ENCODE assay signal across 8 cellular contexts in genomic region chr19:10769533-10770491, GRCh38. TPM values are rescaled to one million over a fixed set of nuclear protein-coding genes. Genes with fewer than 3 reads are reported as not detected.
DNase-seq lines count a peak whose midpoint lies in the region; ATAC-seq, FAIRE-seq and TF ChIP-seq lines count a peak whose summit lies in the region.

No MANE protein-coding gene starts in this region.

- peak; percentile 15; the same call in 1 of the 2 replicates for TF ChIP-seq RAD21 in GM12878 (IDR thresholded peaks at IDR 0.05; ENCODE audit: insufficient read depth, low read depth, low read length)

- no peak overlapping the region for H3K4me3 ChIP-seq in GM12878

- no peaks in the 10 kb centered on the region for H3K27me3 Mint-ChIP-seq in activated naive CD4-positive, alpha-beta T cell treated with anti-CD3 and anti-CD28 coated beads for 36 hours (ENCODE audit: low read depth)

- RAD21 ChIA-PET in GM12878 (lab: Charles Lee; ENCODE audit: unreplicated experiment) = interaction anchor here (1.0 to 1.4 kb wide), 4 partner anchors 8 to 95 kb away, joined by 3 to 4 read pairs (median 3); partner anchors contain the start of gene DNM2

- no peak overlapping the region for H3K9ac ChIP-seq in GM12878 (ENCODE audit: control insufficient read depth, insufficient read depth, low read length)

- peak in 1 of 3 experiments; percentile 10; a peak in 1 of 6 replicates for TF ChIP-seq CTCF in GM12878 (IDR thresholded peaks at IDR 0.05 in 2 of 3, conservative IDR thresholded peaks at IDR 0.05 in 1 of 3; ENCODE audit: control insufficient read depth in 2 of 3, extremely low read depth in 1 of 3, insufficient read depth in 1 of 3, low read depth in 3 of 3, low read length in 3 of 3)

- no peaks in the 10 kb centered on the region for H4K20me1 ChIP-seq in GM12878 (ENCODE audit: control insufficient read depth, insufficient read depth)

- BruUV-seq in GM12878 (replicated peaks; lab: Mats Ljungman, UMichigan) = no TSS peak

- H3K4me2 ChIP-seq in GM12878 (ENCODE audit: control insufficient read depth, insufficient read depth) = no peak overlapping the region

- peaks cover 14 to 16% of the 10 kb centered on the region in 2 experiments; a peak in 3 of 4 replicates for H3K36me3 ChIP-seq in GM12878 (ENCODE audit: control insufficient read depth in 2 of 2, insufficient read depth in 2 of 2, low read length in 1 of 2)

- WGBS in GM12878 (ENCODE audit: insufficient coverage, insufficient replicate concordance, low lambda C conversion rate, missing lambda C conversion rate) = 89% methylated on average over 21 of the region's 21 CpGs

- SMC1A ChIA-PET in GM12878 (lab: Charles Lee; ENCODE audit: uncharacterized antibody, unreplicated experiment) = interaction anchor here (0.7 to 1.1 kb wide), 2 partner anchors 52 to 66 kb away, joined by 3 read pairs; partner anchors contain the start of gene TMED1

- FAIRE-seq in GM12878 (lab: Jason Lieb, UNC) = no peak

- H3K9me3 ChIP-seq in GM12878 (replicated peaks; ENCODE audit: control insufficient read depth, insufficient read depth, low read length) = no peaks in the 10 kb centered on the region; the same call in 2 of the 3 replicates

- H3K4me3 Mint-ChIP-seq in activated naive CD4-positive, alpha-beta T cell treated with anti-CD3 and anti-CD28 coated beads for 36 hours = no peak overlapping the region
- H3K4me3 Mint-ChIP-seq in stimulated activated effector memory CD8-positive, alpha-beta T cell treated with anti-CD3 and anti-CD28 coated beads, Interleukin-12 subunit alpha, Interleukin-12 subunit beta, amount 100 ng/mL, for 72 hours = no peak overlapping the region

- H3K27me3 ChIP-seq in GM12878 (replicated peaks in 1 of 2; ENCODE audit: control insufficient read depth in 2 of 2, insufficient read depth in 2 of 2, low read length in 1 of 2) = no peaks in the 10 kb centered on the region

- H3K4me1 Mint-ChIP-seq in activated naive CD4-positive, alpha-beta T cell treated with anti-CD3 and anti-CD28 coated beads for 36 hours (ENCODE audit: low read depth) = peaks cover 13% of the 10 kb centered on the region
- peaks cover 31% of the 10 kb centered on the region for H3K4me1 Mint-ChIP-seq in stimulated activated effector memory CD8-positive, alpha-beta T cell treated with anti-CD3 and anti-CD28 coated beads, Interleukin-12 subunit alpha, Interleukin-12 subunit beta, amount 100 ng/mL, for 72 hours

- no peaks in the 10 kb centered on the region; the same call in 1 of the 2 replicates for H3K79me2 ChIP-seq in GM12878 (ENCODE audit: control insufficient read depth, insufficient read depth, low read length)

- H3K36me3 Mint-ChIP-seq in activated naive CD4-positive, alpha-beta T cell treated with anti-CD3 and anti-CD28 coated beads for 36 hours (ENCODE audit: low read depth) = peaks cover 6% of the 10 kb centered on the region
- peaks cover 41% of the 10 kb centered on the region for H3K36me3 Mint-ChIP-seq in stimulated activated effector memory CD8-positive, alpha-beta T cell treated with anti-CD3 and anti-CD28 coated beads, Interleukin-12 subunit alpha, Interleukin-12 subunit beta, amount 100 ng/mL, for 72 hours

- CTCF ChIA-PET in activated naive CD4-positive, alpha-beta T cell treated with anti-CD3 and anti-CD28 coated beads for 36 hours (lab: Charles Lee) = interaction anchor here (0.9 to 2.4 kb wide), 5 partner anchors 51 to 94 kb away, joined by 5 to 18 read pairs (median 5); partner anchors contain the start of gene DNM2
- CTCF ChIA-PET in GM12878 (lab: Yijun Ruan, JAX) = interaction anchor here (1.2 to 3.1 kb wide), 3 partner anchors 49 to 69 kb away, joined by 3 to 13 read pairs (median 4); partner anchors contain the start of genes DNM2 and QTRT1

- in situ Hi-C loops in GM12878 (cut with MboI) = no loop called here

- no peak for DNase-seq in activated naive CD4-positive, alpha-beta T cell treated with anti-CD3 and anti-CD28 coated beads for 36 hours
- DNase-seq in activated naive CD4-positive, alpha-beta T cell treated with Interleukin-2 at 50 U/mL for 16 hours = no peak
- DNase-seq in GM12878 (ENCODE audit: low read depth, low spot score) (no peak), iris pigment epithelial cell (ENCODE audit: low read depth) (peak; percentile 38), NCI-H524 treated with DMSO at 0.1 percent for 48 hours (lab: John Stamatoyannopoulos, UW) (no peak), RPMI8226 (no peak)
- no peak for DNase-seq in stimulated activated effector memory CD8-positive, alpha-beta T cell treated with anti-CD3 and anti-CD28 coated beads, Interleukin-12 subunit alpha, Interleukin-12 subunit beta, amount 100 ng/mL, for 72 hours (ENCODE audit: low spot score in 2 of 2)

- peak overlapping the region; percentile 60 for H3K27ac Mint-ChIP-seq in activated naive CD4-positive, alpha-beta T cell treated with anti-CD3 and anti-CD28 coated beads for 36 hours
- peak overlapping the region; percentile 83 for H3K27ac Mint-ChIP-seq in stimulated activated effector memory CD8-positive, alpha-beta T cell treated with anti-CD3 and anti-CD28 coated beads, Interleukin-12 subunit alpha, Interleukin-12 subunit beta, amount 100 ng/mL, for 72 hours

- intact Hi-C loops in activated naive CD4-positive, alpha-beta T cell treated with anti-CD3 and anti-CD28 coated beads for 36 hours (cut with micrococcal nuclease) = loop anchor here (1.0 kb wide), 1 partner anchor 53 kb away; no protein-coding TSS in a partner anchor
- intact Hi-C loops in GM12878 (cut with micrococcal nuclease; ENCODE audit: unreplicated experiment) = no loop called here

- H3K9me3 Mint-ChIP-seq in activated naive CD4-positive, alpha-beta T cell treated with anti-CD3 and anti-CD28 coated beads for 36 hours = no peaks in the 10 kb centered on the region
- no peaks in the 10 kb centered on the region for H3K9me3 Mint-ChIP-seq in stimulated activated effector memory CD8-positive, alpha-beta T cell treated with anti-CD3 and anti-CD28 coated beads, Interleukin-12 subunit alpha, Interleukin-12 subunit beta, amount 100 ng/mL, for 72 hours

- peaks cover 5% of the 10 kb centered on the region for H3K4me1 ChIP-seq in GM12878 (ENCODE audit: control insufficient read depth, insufficient read depth, low read length)

- H2AFZ ChIP-seq in GM12878 (ENCODE audit: control insufficient read depth, low read depth, low read length) = no peak overlapping the region

- POLR2A ChIA-PET in GM12878 (lab: Charles Lee) = interaction anchor here (1.5 kb wide), 1 partner anchor 52 kb away, joined by 4 read pairs; the partner anchor contains the start of gene DNM2

- TF ChIP-seq EP300 in GM12878 (IDR thresholded peaks at IDR 0.05; ENCODE audit: borderline replicate concordance in 1 of 2, control insufficient read depth in 1 of 2, low read depth in 2 of 2, low read length in 2 of 2) = no peak

- no peak overlapping the region for H3K27ac ChIP-seq in GM12878 (ENCODE audit: control insufficient read depth, insufficient read depth)

- ATAC-seq in GM12878 (no peak), HG03159 (IDR thresholded peaks at IDR 0.05; ENCODE audit: unreplicated experiment) (no peak)
- ATAC-seq in stimulated activated effector memory CD8-positive, alpha-beta T cell treated with anti-CD3 and anti-CD28 coated beads, Interleukin-12 subunit alpha, Interleukin-12 subunit beta, amount 100 ng/mL, for 72 hours = no peak

- TF ChIP-seq POLR2A in GM12878 (IDR thresholded peaks at IDR 0.05; ENCODE audit: low read depth, low read length) = no peak

TF ChIP-seq in GM12878, 131 proteins besides CTCF, POLR2A, EP300 and RAD21:
- no peak for TF ChIP-seq GABPA (IDR thresholded peaks at IDR 0.05; ENCODE audit: low read depth)

RNA-seq across cellular contexts. Expression of gene DNM2, which starts 51.9 kb away (rescaled TPM):
- total RNA-seq in activated naive CD4-positive, alpha-beta T cell treated with anti-CD3 and anti-CD28 coated beads for 36 hours = 100 to 1,000 TPM; 144 to 148 TPM
- total RNA-seq in GM12878 (2013; cell fraction: nucleolus; rRNA removed) = 284 and 297 TPM in 2 replicates
- 56.8 and 68.7 TPM in 2 replicates for total RNA-seq in GM12878 (2014; rRNA removed)
- total RNA-seq in GM12878 (2014; rRNA removed; fragmentation: Illumina TruSeq; extraction: Trizol) = 53.0 and 58.9 TPM in 2 replicates
- 128 and 146 TPM in 2 replicates for total RNA-seq in GM12878 (2021)
- polyA plus RNA-seq in GM12878 (2011; ENCODE audit: low read depth) = 38.6 TPM
- 22.8 and 47.4 TPM in 2 replicates for polyA plus RNA-seq in GM12878 (2011; rRNA removed)
- polyA plus RNA-seq in GM12878 (2011; cell fraction: cytosol; rRNA removed) = 40.7 and 47.0 TPM in 2 replicates
- 133 and 175 TPM in 2 replicates for polyA plus RNA-seq in GM12878 (2011; cell fraction: nucleus; rRNA removed)
- polyA plus RNA-seq in GM12878 (2012) = 82.2 and 92.4 TPM in 2 replicates
- polyA plus RNA-seq in GM12878 (2014; fragmentation: Illumina TruSeq; extraction: Trizol) = 54.5 and 69.2 TPM in 2 replicates
- 1 to 10 TPM; 1.2 to 3.4 TPM for polyA plus RNA-seq in GM12878 (2014; fragmentation: Nextera tagmentation; extraction: Ambion mirVana)
- 93.1 and 113 TPM in 2 replicates for polyA plus RNA-seq in GM12878 (2014; rRNA removed)
- 100 to 1,000 TPM in 1 of 2 experiments, 10 to 100 TPM in 1; 98.3 to 100 TPM for polyA plus RNA-seq in GM12878 (2016; fragmentation: Nextera tagmentation; extraction: Ambion mirVana)
- polyA minus RNA-seq in GM12878 (2011; rRNA and poly(A)+ RNA removed) = 102 and 114 TPM in 2 replicates
- 44.5 and 54.7 TPM in 2 replicates for polyA minus RNA-seq in GM12878 (2011; cell fraction: cytosol; rRNA and poly(A)+ RNA removed)
- 103 and 181 TPM in 2 replicates for polyA minus RNA-seq in GM12878 (2011; cell fraction: nucleus; rRNA and poly(A)+ RNA removed)
